Comparison of ENCODE assay signal across 10 cellular contexts in genomic region chr1:162632743-162633326, GRCh38. TPM values are rescaled to one million over a fixed set of nuclear protein-coding genes. Genes with fewer than 3 reads are reported as not detected.
DNase-seq lines count a peak whose midpoint lies in the region; ATAC-seq and TF ChIP-seq lines count a peak whose summit lies in the region.
"Had no signal": no experiment of that assay in that cellular context is flagged by ENCODE, and none has a peak within 500 bp of the region (broad histone marks: within the 10 kb centered on the region; RNA-seq: fewer than 3 reads in every experiment).

No MANE protein-coding gene starts in this region.

- H3K27me3 ChIP-seq in thoracic aorta (replicated peaks; ENCODE audit: insufficient read depth), result no peaks in the 10 kb centered on the region

- no peaks in the 10 kb centered on the region for H3K9me3 ChIP-seq in thoracic aorta

- DNase-seq in HFF-Myc (ENCODE audit: extremely low read depth, low read depth) (no peak), caudate nucleus (lab: John Stamatoyannopoulos, UW) (no peak), lower leg skin (ENCODE audit: low spot score in 2 of 2) (no peak), thoracic aorta (ENCODE audit: low spot score) (no peak), ureter (ENCODE audit: low spot score) (no peak), COLO829 (ENCODE audit: low spot score) (no peak)
- DNase-seq: activated CD4-positive, alpha-beta memory T cell treated with anti-CD3 and anti-CD28 coated beads for 36 hours; NCI-H510A treated with DMSO at 0.1 percent for 48 hours had no signal

- intact Hi-C loops in lower leg skin (cut with DNase I; ENCODE audit: low total_unique reads), result no loop called here

- H3K4me3 ChIP-seq in HFF-Myc (replicated peaks; ENCODE audit: low read depth, low read length) (peak overlapping the region; percentile 64), lower leg skin (ENCODE audit: low read depth, poor library complexity, severe bottlenecking) (peak overlapping the region; percentile 24), thoracic aorta (peak overlapping the region; percentile 78)

- peaks cover 7 to 44% of the 10 kb centered on the region in 2 donors for H3K4me1 ChIP-seq in thoracic aorta (ENCODE audit: control insufficient read depth in 1 of 2, low read depth in 2 of 2)

- TF ChIP-seq CTCF in HFF-Myc (IDR thresholded peaks at IDR 0.05; ENCODE audit: low read depth, low read length, missing control alignments), result no peak
- no peak for TF ChIP-seq CTCF in lower leg skin (IDR thresholded peaks at IDR 0.05)
- TF ChIP-seq CTCF in thoracic aorta (IDR thresholded peaks at IDR 0.05), result no peak

- H3K27ac ChIP-seq in caudate nucleus (ENCODE audit: low read depth, low read length) (peak overlapping the region; percentile 60), thoracic aorta (peak overlapping the region; percentile 86 to 91)

- ATAC-seq in thoracic aorta (ENCODE audit: insufficient number of reproducible peaks, low FRiP score, low read depth), result no peak
- ATAC-seq in HG03025 (IDR thresholded peaks at IDR 0.05; ENCODE audit: low FRiP score, unreplicated experiment), result no peak
- ATAC-seq in HG02938 (IDR thresholded peaks at IDR 0.05; ENCODE audit: unreplicated experiment), result no peak

- no peak for TF ChIP-seq POLR2A in lower leg skin (IDR thresholded peaks at IDR 0.05)

- WGBS in lower leg skin, 2 donors, result 42% methylated on average over 5 of the region's 5 CpGs

- H3K36me3 ChIP-seq in thoracic aorta, result no peaks in the 10 kb centered on the region

RNA-seq across cellular contexts. Expression of gene DDR2, which starts 0.6 kb away (rescaled TPM):
- total RNA-seq in lower leg skin (10 to 100 TPM; 15.1 to 36.9 (median 20.0) TPM), thoracic aorta (100 to 1,000 TPM; 133 to 144 TPM), ureter (60.3 TPM)

Comparison
In these comparisons a context has a peak if more than half of its experiments do, and no peak if none do; other contexts are left out.
1. H3K4me3 ChIP-seq: peak in every context shown above with its lines; median percentile 78 in thoracic aorta; 64 in HFF-Myc; 24 in lower leg skin.